10 cellular contexts compared by ENCODE assay signal in the genomic region with DNA sequence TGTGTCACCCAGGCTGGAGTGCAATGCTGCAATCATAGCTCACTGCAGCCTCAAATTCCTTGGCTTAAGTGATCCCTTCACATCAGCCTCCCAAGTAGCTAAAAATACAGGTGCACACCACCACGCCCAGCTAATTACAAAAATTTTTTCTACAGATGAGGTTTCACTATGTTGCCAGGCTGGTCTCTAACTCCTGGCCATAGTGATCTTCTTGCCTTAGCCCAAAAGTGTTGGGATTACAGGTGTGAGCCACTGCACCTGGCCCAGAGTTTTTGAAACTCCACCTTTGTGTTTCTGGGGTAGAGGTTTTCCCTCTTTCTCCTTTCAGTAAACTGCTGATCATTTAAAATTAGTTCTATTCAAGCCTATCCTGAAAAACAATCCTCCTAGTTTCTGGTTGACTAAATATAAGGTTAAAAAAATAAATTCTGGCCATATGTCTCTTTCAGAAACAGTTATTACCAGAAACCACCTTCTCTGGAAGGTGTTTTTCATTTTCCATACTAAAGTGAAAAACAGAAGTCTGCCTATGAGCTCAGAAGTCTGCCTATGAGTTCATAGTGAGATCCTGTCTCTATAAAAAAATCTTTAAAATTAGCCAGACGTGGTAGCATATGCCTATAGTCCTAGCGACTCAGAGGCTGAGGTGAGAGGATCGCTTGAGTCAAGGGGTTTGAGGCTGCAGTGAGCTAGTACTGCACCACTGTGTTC.
DNase-seq lines count a peak whose midpoint lies in the region; ATAC-seq and TF ChIP-seq lines count a peak whose summit lies in the region.
"Had no signal": no experiment of that assay in that cellular context is flagged by ENCODE, and none has a peak within 500 bp of the region (broad histone marks: within the 10 kb centered on the region; RNA-seq: fewer than 3 reads in every experiment).

No MANE protein-coding gene starts in this region.

- no peaks in the 10 kb centered on the region for H3K27me3 ChIP-seq in trophoblast cell (ENCODE audit: insufficient read depth, low read length)
- no peaks in the 10 kb centered on the region for H3K27me3 ChIP-seq in osteoblast (ENCODE audit: insufficient read depth, low read length)
- H3K27me3 ChIP-seq: colonic mucosa, hepatocyte had no signal

- no peak for TF ChIP-seq CTCF in osteoblast (IDR thresholded peaks at IDR 0.05; ENCODE audit: extremely low read depth, low read depth, low read length)

- H3K9me3 ChIP-seq in trophoblast cell (ENCODE audit: insufficient read depth, low read depth, low read length), result peaks cover 2% of the 10 kb centered on the region
- H3K9me3 ChIP-seq in osteoblast (ENCODE audit: low read depth, low read length), result no peaks in the 10 kb centered on the region
- H3K9me3 ChIP-seq: colonic mucosa had no signal

- no peaks in the 10 kb centered on the region for H3K79me1 ChIP-seq in trophoblast cell (ENCODE audit: low read length)

- WGBS in trophoblast cell (ENCODE audit: extremely low coverage, insufficient coverage, insufficient read length), result no CpG with 5 or more reads among the region's 4 CpGs

- no peak overlapping the region for H3K4me3 ChIP-seq in trophoblast cell (ENCODE audit: low read depth, low read length)
- no peak overlapping the region for H3K4me3 ChIP-seq in osteoblast (ENCODE audit: insufficient read depth, low read length)
- H3K4me3 ChIP-seq: colonic mucosa, hepatocyte had no signal

- ATAC-seq in GM21526 (IDR thresholded peaks at IDR 0.05; ENCODE audit: low FRiP score, unreplicated experiment) (peak; percentile 71), HG03196 (IDR thresholded peaks at IDR 0.05; ENCODE audit: unreplicated experiment) (peak; percentile 57), sciatic nerve (no peak)

- DNase-seq in activated T-cell treated with anti-CD3 and anti-CD28 coated beads, Interleukin-2, amount 50 U/mL, for 24 hours, result no peak
- DNase-seq in activated T-cell treated with anti-CD3 and anti-CD28 coated beads, Interleukin-2, amount 50 U/mL, for 1 hour, result no peak
- DNase-seq in trophoblast cell (peak; percentile 19 to 79), osteoblast (ENCODE audit: insufficient read length, low spot score, missing footprints) (no peak), sciatic nerve (ENCODE audit: low spot score) (no peak), NCI-H2196 (lab: John Stamatoyannopoulos, UW; ENCODE audit: unreplicated experiment) (no peak)
- DNase-seq: colonic mucosa had no signal

- H3K23ac ChIP-seq in trophoblast cell (ENCODE audit: low read length), result no peak overlapping the region

- H3K27me3 Mint-ChIP-seq in activated T-cell treated with anti-CD3 and anti-CD28 coated beads, Interleukin-2, amount 50 U/mL, for 24 hours, result no peaks in the 10 kb centered on the region

- no peak overlapping the region for H3K4me3 Mint-ChIP-seq in activated T-cell treated with anti-CD3 and anti-CD28 coated beads, Interleukin-2, amount 50 U/mL, for 24 hours

- H3K4me1 Mint-ChIP-seq in activated T-cell treated with anti-CD3 and anti-CD28 coated beads, Interleukin-2, amount 50 U/mL, for 24 hours (ENCODE audit: low read depth), result peaks cover 85% of the 10 kb centered on the region

- no peak overlapping the region for H2AK5ac ChIP-seq in trophoblast cell (ENCODE audit: low read length)

- peak overlapping the region; percentile 83 for H3K27ac Mint-ChIP-seq in activated T-cell treated with anti-CD3 and anti-CD28 coated beads, Interleukin-2, amount 50 U/mL, for 24 hours

- no peak overlapping the region for H3K27ac ChIP-seq in trophoblast cell (ENCODE audit: low read depth, low read length)
- no peak overlapping the region for H3K27ac ChIP-seq in osteoblast (ENCODE audit: low read depth, low read length)
- H3K27ac ChIP-seq: colonic mucosa, hepatocyte had no signal

- H2AFZ ChIP-seq in trophoblast cell (ENCODE audit: insufficient read depth, low read length, poor library complexity), result no peak overlapping the region
- no peak overlapping the region for H2AFZ ChIP-seq in osteoblast (ENCODE audit: low read length)
- H2AFZ ChIP-seq: hepatocyte had no signal

- H3K9ac ChIP-seq in trophoblast cell (ENCODE audit: low read length), result no peak overlapping the region

- intact Hi-C loops in sciatic nerve (cut with DNase I), result no loop called here

- H4K8ac ChIP-seq in trophoblast cell (ENCODE audit: low read depth, low read length), result no peak overlapping the region

- H3K18ac ChIP-seq in trophoblast cell (ENCODE audit: low read length), result no peak overlapping the region

- H3K4ac ChIP-seq in trophoblast cell (ENCODE audit: low read depth, low read length), result no peak overlapping the region

- H3K14ac ChIP-seq in trophoblast cell (ENCODE audit: low read length), result no peak overlapping the region

- H3K4me1 ChIP-seq in trophoblast cell (ENCODE audit: control insufficient read depth in 1 of 2, insufficient read depth in 2 of 2, low read length in 2 of 2), result peaks cover 2 to 8% of the 10 kb centered on the region in 2 experiments
- H3K4me1 ChIP-seq in osteoblast (ENCODE audit: insufficient read depth, low read length), result peaks cover 12% of the 10 kb centered on the region
- H3K4me1 ChIP-seq: colonic mucosa had no signal

- no peaks in the 10 kb centered on the region for H3K9me3 Mint-ChIP-seq in activated T-cell treated with anti-CD3 and anti-CD28 coated beads, Interleukin-2, amount 50 U/mL, for 24 hours

- H3K36me3 Mint-ChIP-seq in activated T-cell treated with anti-CD3 and anti-CD28 coated beads, Interleukin-2, amount 50 U/mL, for 24 hours (ENCODE audit: low read depth), result peaks cover 68% of the 10 kb centered on the region

- H4K20me1 ChIP-seq in osteoblast (ENCODE audit: insufficient read depth, low read length), result peaks cover 8% of the 10 kb centered on the region

- no peak overlapping the region for H2BK5ac ChIP-seq in trophoblast cell (ENCODE audit: low read depth, low read length, poor library complexity)

- no peaks in the 10 kb centered on the region for H3K79me2 ChIP-seq in trophoblast cell (ENCODE audit: control insufficient read depth, insufficient read depth, low read length, poor library complexity)
- peaks cover 16% of the 10 kb centered on the region for H3K79me2 ChIP-seq in osteoblast (ENCODE audit: insufficient read depth, low read length)
- H3K79me2 ChIP-seq: hepatocyte had no signal

- H3K4me2 ChIP-seq in trophoblast cell (ENCODE audit: low read length) (no peak overlapping the region), osteoblast (ENCODE audit: insufficient read depth, low read length) (no peak overlapping the region)
- H3K4me2 ChIP-seq: hepatocyte had no signal

- H4K12ac ChIP-seq in trophoblast cell (ENCODE audit: low read depth, low read length), result no peak overlapping the region

- no peak overlapping the region for H2BK120ac ChIP-seq in trophoblast cell (ENCODE audit: insufficient read depth, low read length, poor library complexity)

- H2BK12ac ChIP-seq in trophoblast cell (ENCODE audit: low read length), result no peak overlapping the region

- no peaks in the 10 kb centered on the region for H3K36me3 ChIP-seq in trophoblast cell (ENCODE audit: control insufficient read depth in 1 of 2, insufficient read depth in 2 of 2, low read length in 2 of 2)
- H3K36me3 ChIP-seq in osteoblast (ENCODE audit: insufficient read depth, low read length), result peaks cover 5% of the 10 kb centered on the region
- H3K36me3 ChIP-seq: colonic mucosa had no signal

- H4K91ac ChIP-seq in trophoblast cell (ENCODE audit: low read depth, low read length), result no peak overlapping the region

Comparison
In these comparisons a context has a peak if more than half of its experiments do, and no peak if none do; other contexts are left out.
1. DNase-seq: peak in trophoblast cell (2 of 2); none in activated T-cell treated with anti-CD3 and anti-CD28 coated beads, Interleukin-2, amount 50 U/mL, for 24 hours (single experiment), activated T-cell treated with anti-CD3 and anti-CD28 coated beads, Interleukin-2, amount 50 U/mL, for 1 hour (single experiment), osteoblast (single experiment), sciatic nerve (single experiment) and NCI-H2196 (single experiment).